8 cellular contexts compared by ENCODE assay signal in genomic region chr2:216633616-216634316, GRCh38. TPM values are rescaled to one million over a fixed set of nuclear protein-coding genes. Genes with fewer than 3 reads are reported as not detected.
A peak's percentile ranks its signal among the peaks of the same experiment; 100 is the strongest.
DNase-seq lines count a peak whose midpoint lies in the region; ATAC-seq and TF ChIP-seq lines count a peak whose summit lies in the region.

No MANE protein-coding gene starts in this region.

- TF ChIP-seq CTCF in choroid plexus epithelial cell (conservative IDR thresholded peaks at IDR 0.05; ENCODE audit: low read depth, low read length) (no peak), mesothelial cell of epicardium (IDR thresholded peaks at IDR 0.05; ENCODE audit: unreplicated experiment) (no peak)

- peaks cover 6% of the 10 kb centered on the region for H3K36me3 Mint-ChIP-seq in mesothelial cell of epicardium

- peak overlapping the region; percentile 66 for H3K4me3 ChIP-seq in choroid plexus epithelial cell (ENCODE audit: low read depth, low read length)

- H3K27ac Mint-ChIP-seq in mesothelial cell of epicardium = peak overlapping the region; percentile 65

- H3K9me3 Mint-ChIP-seq in mesothelial cell of epicardium = no peaks in the 10 kb centered on the region

- no peaks in the 10 kb centered on the region for H3K27me3 Mint-ChIP-seq in mesothelial cell of epicardium (ENCODE audit: low read depth)

- H3K4me3 Mint-ChIP-seq in mesothelial cell of epicardium = peak overlapping the region; percentile 95

- H3K4me1 Mint-ChIP-seq in mesothelial cell of epicardium = peaks cover 46% of the 10 kb centered on the region

- peak; percentile 22 for DNase-seq in ELR (ENCODE audit: low read depth)
- DNase-seq in NCI-H2029 (lab: John Stamatoyannopoulos, UW) = peak; percentile 17
- DNase-seq in choroid plexus epithelial cell (ENCODE audit: low read depth) = no peak
- DNase-seq in mesothelial cell of epicardium (ENCODE audit: low spot score in 2 of 2, unreplicated experiment in 2 of 2) = peak in 1 of 2 experiments; percentile 49
- no peak for DNase-seq in KG1 (lab: John Stamatoyannopoulos, UW)
- DNase-seq in RPMI8226 = no peak
- DNase-seq in iPS-NIHi11 (ENCODE audit: low spot score) = no peak

- no peak for ATAC-seq in HG03097 (IDR thresholded peaks at IDR 0.05; ENCODE audit: low FRiP score, unreplicated experiment)

RNA-seq across cellular contexts. Expression of gene IGFBP2, which starts 0.5 kb away (rescaled TPM):
- 376 to 409 TPM (median 381 TPM) in 3 replicates for total RNA-seq in mesothelial cell of epicardium

Comparison
In these comparisons a context has a peak if more than half of its experiments do, and no peak if none do; other contexts are left out.
1. DNase-seq: peak in ELR (single experiment) and NCI-H2029 (single experiment); none in choroid plexus epithelial cell (single experiment), KG1 (single experiment), RPMI8226 (single experiment) and iPS-NIHi11 (single experiment).